In the genomic region with DNA sequence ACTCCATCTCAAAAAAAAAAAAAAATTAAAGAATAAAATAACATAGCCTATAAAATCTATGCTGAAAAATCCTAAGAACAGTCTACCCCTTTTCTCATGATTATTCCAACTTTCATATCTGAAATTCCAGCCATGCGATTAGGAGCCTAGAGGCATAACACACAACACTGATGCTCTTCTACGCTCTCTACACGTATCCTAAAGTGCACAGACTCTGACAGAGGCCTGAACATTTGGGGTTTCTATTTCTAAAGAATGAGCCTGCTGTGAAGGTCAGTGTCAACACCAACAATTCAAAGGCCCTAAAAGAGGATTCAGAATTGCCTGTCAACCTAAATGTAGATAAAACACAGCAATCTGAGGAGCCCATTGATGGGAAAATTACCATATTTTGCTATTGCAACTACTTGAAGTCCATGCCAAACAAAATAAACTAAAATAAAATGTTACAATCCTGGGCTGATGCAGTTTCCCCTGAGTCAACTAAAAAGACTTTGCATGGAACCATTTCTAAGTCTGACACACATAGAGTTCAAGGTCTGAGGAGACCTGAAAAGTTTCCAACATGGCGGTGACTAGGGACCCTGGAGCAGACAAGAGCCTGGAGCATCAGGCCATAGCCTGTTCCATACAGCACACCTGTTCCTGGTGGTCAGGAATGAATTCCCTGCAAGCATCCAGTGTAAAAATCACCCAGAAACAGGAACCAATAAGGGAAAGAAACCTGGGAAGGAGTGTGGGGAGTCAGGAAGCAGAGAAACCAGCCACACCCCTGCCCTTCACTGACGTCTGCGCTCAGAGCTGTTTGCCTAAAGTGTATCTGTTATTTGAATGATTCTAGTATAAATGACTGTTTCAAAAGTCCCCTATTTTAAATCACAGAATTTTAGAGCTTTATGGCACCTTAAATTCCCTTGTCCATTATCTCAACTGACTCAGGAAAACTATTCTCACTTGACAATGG, we compare ENCODE assay signal across 20 cellular contexts. TPM values are rescaled to one million over a fixed set of nuclear protein-coding genes. Genes with fewer than 3 reads are reported as not detected.
A peak's percentile ranks its signal among the peaks of the same experiment; 100 is the strongest.
DNase-seq lines count a peak whose midpoint lies in the region; ATAC-seq and TF ChIP-seq lines count a peak whose summit lies in the region.
"Had no signal": no experiment of that assay in that cellular context is flagged by ENCODE, and none has a peak within 500 bp of the region (broad histone marks: within the 10 kb centered on the region; RNA-seq: fewer than 3 reads in every experiment).

No MANE protein-coding gene starts in this region.

- H3K27me3 ChIP-seq in left ventricle myocardium inferior (ENCODE audit: low read depth), result no peaks in the 10 kb centered on the region
- H3K27me3 ChIP-seq: foreskin keratinocyte, transverse colon had no signal

- no peaks in the 10 kb centered on the region for H3K36me3 Mint-ChIP-seq in natural killer cell treated with Interleukin-12 subunit alpha and Interleukin-12 subunit beta and Interleukin-15 and Interleukin-18, amount 100 ng/mL, for 72 hours
- H3K36me3 Mint-ChIP-seq: activated CD4-positive, alpha-beta memory T cell treated with anti-CD3 and anti-CD28 coated beads for 36 hours; activated naive CD8-positive, alpha-beta T cell; naive B cell had no signal

- H3K4me3 ChIP-seq in left ventricle myocardium inferior (no peak overlapping the region), choroid plexus epithelial cell (ENCODE audit: low read depth, low read length) (no peak overlapping the region)
- H3K4me3 ChIP-seq: transverse colon had no signal

- H3K27ac Mint-ChIP-seq in natural killer cell treated with Interleukin-12 subunit alpha and Interleukin-12 subunit beta and Interleukin-15 and Interleukin-18, amount 100 ng/mL, for 72 hours, result no peak overlapping the region
- H3K27ac Mint-ChIP-seq: activated CD4-positive, alpha-beta memory T cell treated with anti-CD3 and anti-CD28 coated beads for 36 hours; activated naive CD8-positive, alpha-beta T cell; activated T-cell treated with anti-CD3 and anti-CD28 coated beads, Interleukin-2, amount 50 U/mL, for 24 hours; naive B cell had no signal

- no peak overlapping the region for H3K27ac ChIP-seq in left ventricle myocardium inferior (replicated peaks)
- H3K27ac ChIP-seq: foreskin keratinocyte, RWPE1, transverse colon had no signal

- H3K4me3 Mint-ChIP-seq in natural killer cell treated with Interleukin-12 subunit alpha and Interleukin-12 subunit beta and Interleukin-15 and Interleukin-18, amount 100 ng/mL, for 72 hours, result no peak overlapping the region
- H3K4me3 Mint-ChIP-seq: activated CD4-positive, alpha-beta memory T cell treated with anti-CD3 and anti-CD28 coated beads for 36 hours; activated naive CD8-positive, alpha-beta T cell; activated T-cell treated with anti-CD3 and anti-CD28 coated beads, Interleukin-2, amount 50 U/mL, for 24 hours; naive B cell had no signal

- no peaks in the 10 kb centered on the region for H3K4me1 ChIP-seq in left ventricle myocardium inferior
- H3K4me1 ChIP-seq: foreskin keratinocyte had no signal

- H3K9me3 Mint-ChIP-seq in natural killer cell treated with Interleukin-12 subunit alpha and Interleukin-12 subunit beta and Interleukin-15 and Interleukin-18, amount 100 ng/mL, for 72 hours, result no peaks in the 10 kb centered on the region
- H3K9me3 Mint-ChIP-seq: activated CD4-positive, alpha-beta memory T cell treated with anti-CD3 and anti-CD28 coated beads for 36 hours; activated T-cell treated with anti-CD3 and anti-CD28 coated beads, Interleukin-2, amount 50 U/mL, for 24 hours had no signal

- no peaks in the 10 kb centered on the region for H3K9me3 ChIP-seq in left ventricle myocardium inferior (replicated peaks)
- H3K9me3 ChIP-seq: transverse colon had no signal

- no peaks in the 10 kb centered on the region for H3K36me3 ChIP-seq in left ventricle myocardium inferior
- H3K36me3 ChIP-seq: transverse colon had no signal

- ATAC-seq in left cardiac atrium (peak; percentile 23 to 60), HG03097 (IDR thresholded peaks at IDR 0.05; ENCODE audit: low FRiP score, unreplicated experiment) (no peak)
- ATAC-seq in natural killer cell treated with Interleukin-12 subunit alpha and Interleukin-12 subunit beta and Interleukin-15 and Interleukin-18, amount 100 ng/mL, for 72 hours, result no peak
- ATAC-seq: foreskin keratinocyte had no signal

- TF ChIP-seq CTCF in left ventricle myocardium inferior (IDR thresholded peaks at IDR 0.05; ENCODE audit: borderline replicate concordance) (no peak), choroid plexus epithelial cell (conservative IDR thresholded peaks at IDR 0.05; ENCODE audit: low read depth, low read length) (no peak)

- peaks cover 0 to 3% of the 10 kb centered on the region in 2 donors for H3K4me1 Mint-ChIP-seq in natural killer cell treated with Interleukin-12 subunit alpha and Interleukin-12 subunit beta and Interleukin-15 and Interleukin-18, amount 100 ng/mL, for 72 hours (ENCODE audit: low read depth in 2 of 2)
- H3K4me1 Mint-ChIP-seq: naive B cell had no signal

- intact Hi-C loops in left cardiac atrium (cut with DNase I) (no loop called here), left ventricle myocardium inferior (cut with micrococcal nuclease) (no loop called here)

- DNase-seq in left cardiac atrium (no peak), left ventricle myocardium inferior (no peak), choroid plexus epithelial cell (ENCODE audit: low read depth) (peak; percentile 95), lung microvascular endothelial cell (ENCODE audit: low read depth in 2 of 2) (peak; percentile 12 to 26), NCI-H524 (lab: John Stamatoyannopoulos, UW) (no peak), OCI-M2 (lab: John Stamatoyannopoulos, UW; ENCODE audit: unreplicated experiment) (no peak)
- no peak for DNase-seq in natural killer cell treated with Interleukin-12 subunit alpha and Interleukin-12 subunit beta and Interleukin-15 and Interleukin-18, amount 100 ng/mL, for 72 hours (ENCODE audit: low spot score)
- DNase-seq: activated CD4-positive, alpha-beta memory T cell treated with anti-CD3 and anti-CD28 coated beads for 36 hours; activated T-cell treated with anti-CD3 and anti-CD28 coated beads, Interleukin-2, amount 50 U/mL, for 24 hours; effector CD4-positive, alpha-beta T cell; foreskin keratinocyte; naive B cell; NCI-H187; NCI-H345; NK-92 treated with Interleukin-12 subunit alpha and Interleukin-12 subunit beta, amount 100 ng/mL, for 24 hours; stimulated activated CD4-positive, alpha-beta T cell treated with anti-CD3 and anti-CD28 coated beads, Interleukin-12 subunit alpha, Interleukin-12 subunit beta, amount 100 ng/mL, for 4 hours; transverse colon had no signal

- H3K27me3 Mint-ChIP-seq in natural killer cell treated with Interleukin-12 subunit alpha and Interleukin-12 subunit beta and Interleukin-15 and Interleukin-18, amount 100 ng/mL, for 72 hours, result peaks cover 0 to 4% of the 10 kb centered on the region in 2 donors
- H3K27me3 Mint-ChIP-seq: activated CD4-positive, alpha-beta memory T cell treated with anti-CD3 and anti-CD28 coated beads for 36 hours; activated naive CD8-positive, alpha-beta T cell; activated T-cell treated with anti-CD3 and anti-CD28 coated beads, Interleukin-2, amount 50 U/mL, for 24 hours had no signal

RNA-seq across cellular contexts. Expression of gene NINL, which starts 11.8 kb away (rescaled TPM):
- total RNA-seq in left cardiac atrium (1 to 10 TPM; 3.8 to 5.1 TPM), left ventricle myocardium inferior (1.8 TPM), lung microvascular endothelial cell (10.5 and 21.0 TPM in 2 replicates)
- 1 to 10 TPM; 1.4 to 1.6 TPM for total RNA-seq in natural killer cell treated with Interleukin-12 subunit alpha and Interleukin-12 subunit beta and Interleukin-15 and Interleukin-18, amount 100 ng/mL, for 72 hours

RNA-seq across cellular contexts. Expression of gene NANP, which starts 50.2 kb away (rescaled TPM):
- total RNA-seq in left cardiac atrium (1 to 10 TPM; 4.4 to 6.7 TPM), left ventricle myocardium inferior (2.7 TPM), lung microvascular endothelial cell (5.0 and 9.1 TPM in 2 replicates)
- 1 to 10 TPM; 4.8 to 8.1 TPM for total RNA-seq in natural killer cell treated with Interleukin-12 subunit alpha and Interleukin-12 subunit beta and Interleukin-15 and Interleukin-18, amount 100 ng/mL, for 72 hours

Comparison
In these comparisons a context has a peak if more than half of its experiments do, and no peak if none do; other contexts are left out.
1. ATAC-seq: peak in left cardiac atrium (2 of 2); none in HG03097 (single experiment) and natural killer cell treated with Interleukin-12 subunit alpha and Interleukin-12 subunit beta and Interleukin-15 and Interleukin-18, amount 100 ng/mL, for 72 hours (0 of 2).
2. DNase-seq: peak in choroid plexus epithelial cell (single experiment) and lung microvascular endothelial cell (2 of 2); none in left cardiac atrium (single experiment), left ventricle myocardium inferior (single experiment), NCI-H524 (0 of 2), natural killer cell treated with Interleukin-12 subunit alpha and Interleukin-12 subunit beta and Interleukin-15 and Interleukin-18, amount 100 ng/mL, for 72 hours (single experiment) and OCI-M2 (single experiment).